In genomic region chr2:164538250-164538866, GRCh38 we compare ENCODE assay signal across 8 cellular contexts.
DNase-seq lines count a peak whose midpoint lies in the region; ATAC-seq, FAIRE-seq and TF ChIP-seq lines count a peak whose summit lies in the region.

No MANE protein-coding gene starts in this region.

- H3K36me3 ChIP-seq in BE2C (no peaks in the 10 kb centered on the region), Panc1 (ENCODE audit: control insufficient read depth, insufficient read depth, low read length) (no peaks in the 10 kb centered on the region), esophagus squamous epithelium (no peaks in the 10 kb centered on the region), pancreas (no peaks in the 10 kb centered on the region)

- ATAC-seq in GM19467 (IDR thresholded peaks at IDR 0.05; ENCODE audit: unreplicated experiment) (peak; percentile 70), Panc1 (peak; percentile 90), pancreas (peak in 3 of 4 donors; percentile 77 to 82 (median 79))

- H3K27ac ChIP-seq in Panc1 (ENCODE audit: low read length) (no peak overlapping the region), esophagus squamous epithelium (no peak overlapping the region), pancreas (no peak overlapping the region)

- intact Hi-C loops in Panc1 (cut with micrococcal nuclease; ENCODE audit: unreplicated experiment) (no loop called here), esophagus squamous epithelium (cut with DNase I) (no loop called here), pancreas (cut with DNase I) (no loop called here)

- TF ChIP-seq POLR2A in esophagus squamous epithelium (IDR thresholded peaks at IDR 0.05): no peak

- FAIRE-seq in pancreas (lab: Jason Lieb, UNC): no peak

- no peak for DNase-seq in BE2C
- DNase-seq in HT-29 (ENCODE audit: low spot score): peak; percentile 70
- DNase-seq in Panc1 (ENCODE audit: low read depth, low spot score): no peak
- no peak for DNase-seq in esophagus squamous epithelium (lab: John Stamatoyannopoulos, UW)
- DNase-seq in pancreas: no peak
- no peak for DNase-seq in activated naive CD4-positive, alpha-beta T cell (lab: John Stamatoyannopoulos, UW)
- DNase-seq in activated CD8-positive, alpha-beta memory T cell treated with anti-CD3 and anti-CD28 coated beads, Interleukin-2, amount 50 U/mL, for 4 hours: no peak

- no TSS peak for BruUV-seq in Panc1 (replicated peaks; lab: Mats Ljungman, UMichigan)

- POLR2A ChIA-PET in Panc1 (lab: Charles Lee): no interaction called here

- H3K27me3 ChIP-seq in BE2C (no peaks in the 10 kb centered on the region; the same call in 1 of the 2 replicates), Panc1 (ENCODE audit: control insufficient read depth, insufficient read depth, low read length) (0 out of 2 replicates have a peak, but pooled peaks cover 2% of the 10 kb centered on the region), esophagus squamous epithelium (no peaks in the 10 kb centered on the region), pancreas (no peaks in the 10 kb centered on the region)

- no peaks in the 10 kb centered on the region for H3K4me1 ChIP-seq in BE2C
- H3K4me1 ChIP-seq in Panc1 (ENCODE audit: control insufficient read depth, insufficient read depth, low read length): no peaks in the 10 kb centered on the region
- H3K4me1 ChIP-seq in esophagus squamous epithelium: no peaks in the 10 kb centered on the region
- H3K4me1 ChIP-seq in pancreas: peaks cover 8 to 15% (median 9%) of the 10 kb centered on the region in 3 donors

- CTCF ChIA-PET in Panc1 (lab: Charles Lee): no interaction called here

- H3K9me3 ChIP-seq in BE2C (no peaks in the 10 kb centered on the region), Panc1 (ENCODE audit: control insufficient read depth, insufficient read depth, low read depth, low read length) (no peaks in the 10 kb centered on the region), esophagus squamous epithelium (no peaks in the 10 kb centered on the region), pancreas (no peaks in the 10 kb centered on the region)

- no peak overlapping the region for H3K4me3 ChIP-seq in BE2C (ENCODE audit: low read depth, low read length)
- no peak overlapping the region for H3K4me3 ChIP-seq in Panc1 (ENCODE audit: low read depth in 2 of 2, low read length in 2 of 2)
- no peak overlapping the region for H3K4me3 ChIP-seq in esophagus squamous epithelium
- H3K4me3 ChIP-seq in pancreas: no peak overlapping the region

- 89 to 93% methylated on average over 2 of the region's 2 CpGs for WGBS in esophagus squamous epithelium, 2 donors
- WGBS in pancreas, 2 donors: 97 to 99% methylated on average over 2 of the region's 2 CpGs

- in situ Hi-C loops in Panc1 (cut with HindIII; ENCODE audit: low pct_unique_long_range_greater_than_20kb, low sequenced_read_pairs): no loop called here

- TF ChIP-seq CTCF in BE2C (IDR thresholded peaks at IDR 0.05; ENCODE audit: low read depth, low read length) (peak; percentile 67), Panc1 (IDR thresholded peaks at IDR 0.05) (peak; percentile 74), esophagus squamous epithelium (IDR thresholded peaks at IDR 0.05) (peak in 5 of 6 experiments; percentile 40 to 78 (median 46)), pancreas (IDR thresholded peaks at IDR 0.05) (peak in 3 of 4 donors; percentile 27 to 42 (median 28))
